Comparison of ENCODE assay signal across 14 cellular contexts in genomic region chr16:586047-586644, GRCh38. TPM values are rescaled to one million over a fixed set of nuclear protein-coding genes. Genes with fewer than 3 reads are reported as not detected.
DNase-seq lines count a peak whose midpoint lies in the region; ATAC-seq and TF ChIP-seq lines count a peak whose summit lies in the region.
"Had no signal": no experiment of that assay in that cellular context is flagged by ENCODE, and none has a peak within 500 bp of the region (broad histone marks: within the 10 kb centered on the region; RNA-seq: fewer than 3 reads in every experiment).

No MANE protein-coding gene starts in this region.

- H3K79me2 ChIP-seq in OCI-LY7 (ENCODE audit: insufficient read depth, low read depth, low read length): peaks cover 20% of the 10 kb centered on the region; the same call in 1 of the 2 replicates

- H3K4me1 Mint-ChIP-seq in activated CD4-positive, alpha-beta T cell treated with anti-CD3 and anti-CD28 coated beads, Interleukin-2, amount 10 ng/mL, durations not matched to agents 7 days and 5 days: peaks cover 22% of the 10 kb centered on the region

- POLR2A ChIA-PET in activated CD4-positive, alpha-beta T cell treated with anti-CD3 and anti-CD28 coated beads, Interleukin-2, amount 10 ng/mL, durations not matched to agents 7 days and 5 days (lab: Charles Lee): no interaction called here
- POLR2A ChIA-PET in OCI-LY7 (lab: Charles Lee): no interaction called here

- H3K4me1 ChIP-seq in OCI-LY7 (ENCODE audit: insufficient read depth, low read length, poor library complexity, severe bottlenecking) (peaks cover 12% of the 10 kb centered on the region), skeletal muscle satellite cell (ENCODE audit: control insufficient read depth, insufficient read depth, low read length) (peaks cover 37% of the 10 kb centered on the region)

- H3K4me2 ChIP-seq in OCI-LY7 (ENCODE audit: low read length): no peak overlapping the region
- H3K4me2 ChIP-seq in skeletal muscle satellite cell (ENCODE audit: low read length): peak overlapping the region; percentile 40

- CTCF ChIA-PET in activated CD4-positive, alpha-beta T cell treated with anti-CD3 and anti-CD28 coated beads, Interleukin-2, amount 10 ng/mL, durations not matched to agents 7 days and 5 days (lab: Charles Lee): interaction anchor here (1.0 kb wide), 1 partner anchor 16 kb away, joined by 4 read pairs; no protein-coding TSS in a partner anchor
- CTCF ChIA-PET in OCI-LY7 (lab: Charles Lee; ENCODE audit: unreplicated experiment): no interaction called here

- H3K9ac ChIP-seq in skeletal muscle satellite cell (ENCODE audit: low read depth, low read length): no peak overlapping the region

- H3K9me3 ChIP-seq in OCI-LY7 (ENCODE audit: low read length): no peaks in the 10 kb centered on the region
- H3K9me3 ChIP-seq in skeletal muscle satellite cell (replicated peaks; ENCODE audit: low read length): no peaks in the 10 kb centered on the region
- H3K9me3 ChIP-seq: lower lobe of right lung, sigmoid colon had no signal

- H3K27me3 Mint-ChIP-seq in activated CD4-positive, alpha-beta T cell treated with anti-CD3 and anti-CD28 coated beads, Interleukin-2, amount 10 ng/mL, durations not matched to agents 7 days and 5 days: no peaks in the 10 kb centered on the region

- H3K36me3 Mint-ChIP-seq in activated CD4-positive, alpha-beta T cell treated with anti-CD3 and anti-CD28 coated beads, Interleukin-2, amount 10 ng/mL, durations not matched to agents 7 days and 5 days (ENCODE audit: low read depth): peaks cover 1% of the 10 kb centered on the region

- no peaks in the 10 kb centered on the region for H3K9me2 ChIP-seq in OCI-LY7 (ENCODE audit: insufficient read depth, low read length)

- no peaks in the 10 kb centered on the region for H3K9me3 Mint-ChIP-seq in activated CD4-positive, alpha-beta T cell treated with anti-CD3 and anti-CD28 coated beads, Interleukin-2, amount 10 ng/mL, durations not matched to agents 7 days and 5 days

- BruUV-seq in OCI-LY7 (replicated peaks; lab: Mats Ljungman, UMichigan): TSS peak; percentile 42

- H4K20me1 ChIP-seq in OCI-LY7 (ENCODE audit: insufficient read depth, low read length): no peaks in the 10 kb centered on the region

- no peak overlapping the region for H2AFZ ChIP-seq in OCI-LY7 (ENCODE audit: low read length)

- H3K4me3 ChIP-seq in OCI-LY7 (ENCODE audit: low read depth, low read length, poor library complexity, severe bottlenecking) (no peak overlapping the region), dorsolateral prefrontal cortex (no peak overlapping the region), skeletal muscle satellite cell (ENCODE audit: low read length) (no peak overlapping the region)
- H3K4me3 ChIP-seq: lower lobe of right lung, sigmoid colon, SK-N-MC had no signal

- H3K36me3 ChIP-seq in OCI-LY7 (ENCODE audit: insufficient read depth, low read length): peaks cover 4% of the 10 kb centered on the region; the same call in 1 of the 2 replicates
- peaks cover 6% of the 10 kb centered on the region for H3K36me3 ChIP-seq in skeletal muscle satellite cell (ENCODE audit: insufficient read depth, low read length)
- H3K36me3 ChIP-seq: sigmoid colon had no signal

- peak overlapping the region; percentile 2 for H3K27ac Mint-ChIP-seq in activated CD4-positive, alpha-beta T cell treated with anti-CD3 and anti-CD28 coated beads, Interleukin-2, amount 10 ng/mL, durations not matched to agents 7 days and 5 days

- no peak overlapping the region for H3K27ac ChIP-seq in OCI-LY7 (ENCODE audit: low read depth, low read length, poor library complexity, severe bottlenecking)
- H3K27ac ChIP-seq in dorsolateral prefrontal cortex: peak overlapping the region in 35 of 59 donors; percentile 2 to 98 (median 38)
- H3K27ac ChIP-seq: lower lobe of right lung, sigmoid colon, SK-N-MC had no signal

- intact Hi-C loops in OCI-LY7 (cut with micrococcal nuclease; ENCODE audit: unreplicated experiment): no loop called here
- intact Hi-C loops in dorsolateral prefrontal cortex (cut with DNase I): no loop called here

- H3K4me3 Mint-ChIP-seq in activated CD4-positive, alpha-beta T cell treated with anti-CD3 and anti-CD28 coated beads, Interleukin-2, amount 10 ng/mL, durations not matched to agents 7 days and 5 days: no peak overlapping the region

- H3K27me3 ChIP-seq in dorsolateral prefrontal cortex (no peaks in the 10 kb centered on the region), skeletal muscle satellite cell (ENCODE audit: control insufficient read depth, insufficient read depth, low read length) (no peaks in the 10 kb centered on the region)

- ATAC-seq in HG02852 (IDR thresholded peaks at IDR 0.05; ENCODE audit: unreplicated experiment): no peak
- ATAC-seq: esophagus mucosa, lower lobe of right lung had no signal

- DNase-seq in activated CD4-positive, alpha-beta T cell treated with anti-CD3 and anti-CD28 coated beads, Interleukin-2, amount 10 ng/mL, durations not matched to agents 7 days and 5 days: no peak
- DNase-seq in activated CD4-positive, alpha-beta T cell treated with anti-CD3 and anti-CD28 coated beads, Interleukin-2, amount 50 U/mL, for 1 hour: no peak
- DNase-seq in OCI-LY7 (ENCODE audit: low spot score): no peak
- peak in 2 of 10 donors; percentile 50 to 71 for DNase-seq in dorsolateral prefrontal cortex
- DNase-seq in HK-2 (ENCODE audit: unreplicated experiment): no peak
- DNase-seq in GOT3 (lab: John Stamatoyannopoulos, UW): no peak
- DNase-seq: amniotic stem cell, cortex of kidney, sigmoid colon had no signal

- TF ChIP-seq CTCF in OCI-LY7 (conservative IDR thresholded peaks at IDR 0.05; ENCODE audit: low read length) (no peak), dorsolateral prefrontal cortex (IDR thresholded peaks at IDR 0.05 in 54 of 56, conservative IDR thresholded peaks at IDR 0.05 in 2 of 56; ENCODE audit: low read depth in 1 of 56, partially characterized antibody in 56 of 56) (no peak)

RNA-seq across cellular contexts. Expression of gene RAB40C, which starts 3.7 kb away (rescaled TPM):
- 10 to 100 TPM; 13.3 to 17.6 TPM for total RNA-seq in activated CD4-positive, alpha-beta T cell treated with anti-CD3 and anti-CD28 coated beads, Interleukin-2, amount 10 ng/mL, durations not matched to agents 7 days and 5 days
- total RNA-seq in OCI-LY7 (2014; rRNA removed; shearing (Covaris generic)): 18.2 and 20.9 TPM in 2 replicates
- total RNA-seq in OCI-LY7 (2022) (18.3 and 19.3 TPM in 2 replicates), dorsolateral prefrontal cortex (100 to 1,000 TPM in 1 of 120 experiments, 10 to 100 TPM in 119; 34.4 to 107 (median 63.1) TPM)
- 13.2 and 14.6 TPM in 2 replicates for total RNA-seq in skeletal muscle satellite cell (2012; rRNA removed)

RNA-seq across cellular contexts. Expression of gene PIGQ, which starts 16.4 kb away (rescaled TPM):
- total RNA-seq in activated CD4-positive, alpha-beta T cell treated with anti-CD3 and anti-CD28 coated beads, Interleukin-2, amount 10 ng/mL, durations not matched to agents 7 days and 5 days: 10 to 100 TPM; 44.5 to 46.1 TPM
- 32.3 and 39.0 TPM in 2 replicates for total RNA-seq in OCI-LY7 (2014; rRNA removed; shearing (Covaris generic))
- total RNA-seq in OCI-LY7 (2022): 51.4 and 54.2 TPM in 2 replicates
- total RNA-seq in dorsolateral prefrontal cortex: 100 to 1,000 TPM in 8 of 120 experiments, 10 to 100 TPM in 112; 51.5 to 125 (median 72.9) TPM
- 16.0 and 22.7 TPM in 2 replicates for total RNA-seq in skeletal muscle satellite cell (2012; rRNA removed)

RNA-seq across cellular contexts. Expression of gene NHLRC4, which starts 19.3 kb away (rescaled TPM):
- total RNA-seq in activated CD4-positive, alpha-beta T cell treated with anti-CD3 and anti-CD28 coated beads, Interleukin-2, amount 10 ng/mL, durations not matched to agents 7 days and 5 days: 1 to 10 TPM; 1.9 to 2.7 TPM
- 3.7 and 4.2 TPM in 2 replicates for total RNA-seq in OCI-LY7 (2014; rRNA removed; shearing (Covaris generic))
- total RNA-seq in OCI-LY7 (2022) (2.5 and 2.6 TPM in 2 replicates), dorsolateral prefrontal cortex (1 to 10 TPM in 19 of 120 experiments, under 1 TPM in 97, not detected in 4; 0.20 to 1.6 (median 0.60) TPM)
- 0.44 and 1.8 TPM in 2 replicates for total RNA-seq in skeletal muscle satellite cell (2012; rRNA removed)

RNA-seq across cellular contexts. Expression of gene PRR35, which starts 26.0 kb away (rescaled TPM):
- not detected for total RNA-seq in activated CD4-positive, alpha-beta T cell treated with anti-CD3 and anti-CD28 coated beads, Interleukin-2, amount 10 ng/mL, durations not matched to agents 7 days and 5 days
- not detected in 2 replicates for total RNA-seq in OCI-LY7 (2014; rRNA removed; shearing (Covaris generic))
- total RNA-seq in OCI-LY7 (2022) (not detected in 2 replicates), dorsolateral prefrontal cortex (under 1 TPM in 29 of 120 experiments, not detected in 91; 0.17 to 0.90 (median 0.28) TPM)
- not detected in 2 replicates for total RNA-seq in skeletal muscle satellite cell (2012; rRNA removed)
- total RNA-seq: esophagus mucosa, lower lobe of right lung, sigmoid colon had no signal

RNA-seq across cellular contexts. Expression of gene WFIKKN1, which starts 44.6 kb away (rescaled TPM):
- total RNA-seq in activated CD4-positive, alpha-beta T cell treated with anti-CD3 and anti-CD28 coated beads, Interleukin-2, amount 10 ng/mL, durations not matched to agents 7 days and 5 days: 1 to 10 TPM; 1.8 to 2.7 TPM
- 0.46 and 0.47 TPM in 2 replicates for total RNA-seq in OCI-LY7 (2014; rRNA removed; shearing (Covaris generic))
- total RNA-seq in OCI-LY7 (2022): 0.81 and 1.2 TPM in 2 replicates
- 10 to 100 TPM in 3 of 120 experiments, 1 to 10 TPM in 117; 1.2 to 14.8 (median 4.0) TPM for total RNA-seq in dorsolateral prefrontal cortex
- under 0.01 and 0.25 TPM in 2 replicates for total RNA-seq in skeletal muscle satellite cell (2012; rRNA removed)
